ENCODE assay signal across 1 cellular context in the genomic region with DNA sequence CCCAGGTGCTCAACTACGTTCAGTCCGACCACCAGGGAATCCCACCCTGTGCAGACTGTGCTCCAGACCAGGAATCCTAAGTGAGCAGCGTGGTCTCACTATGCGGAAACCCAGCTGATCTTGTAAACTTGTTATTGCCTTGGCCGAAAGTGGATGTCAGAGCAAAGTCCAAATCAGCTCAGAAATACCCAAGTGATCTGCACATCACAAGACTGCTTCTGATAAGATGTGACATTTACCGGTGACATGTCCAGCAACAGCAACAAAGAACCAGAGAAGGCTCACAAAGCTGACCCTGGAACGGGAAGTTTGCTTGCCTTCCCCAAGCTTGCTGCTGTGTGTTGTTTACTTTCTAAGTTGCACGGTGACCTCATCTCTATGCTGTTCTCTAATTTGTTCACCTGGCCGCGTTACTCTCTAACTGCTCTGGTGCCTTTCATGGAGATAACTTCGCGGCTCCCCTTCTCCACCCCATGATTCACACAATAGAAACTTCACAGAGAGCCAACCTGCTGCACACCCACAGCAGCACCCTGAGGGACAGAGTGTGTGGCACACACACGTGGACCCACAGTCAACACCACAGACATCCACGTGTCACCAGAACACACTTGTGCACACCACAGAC.
TF ChIP-seq lines count a peak whose summit lies in the region.

No MANE protein-coding gene starts in this region.

TF ChIP-seq in K562, 482 proteins besides CTCF, POLR2A, EP300 and RAD21 (continued from another document):
- TF ChIP-seq JUN (IDR thresholded peaks at IDR 0.05; ENCODE audit: borderline replicate concordance, low read depth, low read length), result peak; percentile 81
- TF ChIP-seq JUN (CRISPR knock-in tag; IDR thresholded peaks at IDR 0.05; ENCODE audit: borderline replicate concordance), result no peak
- no peak for TF ChIP-seq HOXB6 (CRISPR knock-in tag; IDR thresholded peaks at IDR 0.05; ENCODE audit: borderline replicate concordance)
- peak; percentile 44; the same call in 1 of the 2 replicates for TF ChIP-seq MTA1 (IDR thresholded peaks at IDR 0.05; ENCODE audit: borderline replicate concordance)
- TF ChIP-seq, protein P1, sequence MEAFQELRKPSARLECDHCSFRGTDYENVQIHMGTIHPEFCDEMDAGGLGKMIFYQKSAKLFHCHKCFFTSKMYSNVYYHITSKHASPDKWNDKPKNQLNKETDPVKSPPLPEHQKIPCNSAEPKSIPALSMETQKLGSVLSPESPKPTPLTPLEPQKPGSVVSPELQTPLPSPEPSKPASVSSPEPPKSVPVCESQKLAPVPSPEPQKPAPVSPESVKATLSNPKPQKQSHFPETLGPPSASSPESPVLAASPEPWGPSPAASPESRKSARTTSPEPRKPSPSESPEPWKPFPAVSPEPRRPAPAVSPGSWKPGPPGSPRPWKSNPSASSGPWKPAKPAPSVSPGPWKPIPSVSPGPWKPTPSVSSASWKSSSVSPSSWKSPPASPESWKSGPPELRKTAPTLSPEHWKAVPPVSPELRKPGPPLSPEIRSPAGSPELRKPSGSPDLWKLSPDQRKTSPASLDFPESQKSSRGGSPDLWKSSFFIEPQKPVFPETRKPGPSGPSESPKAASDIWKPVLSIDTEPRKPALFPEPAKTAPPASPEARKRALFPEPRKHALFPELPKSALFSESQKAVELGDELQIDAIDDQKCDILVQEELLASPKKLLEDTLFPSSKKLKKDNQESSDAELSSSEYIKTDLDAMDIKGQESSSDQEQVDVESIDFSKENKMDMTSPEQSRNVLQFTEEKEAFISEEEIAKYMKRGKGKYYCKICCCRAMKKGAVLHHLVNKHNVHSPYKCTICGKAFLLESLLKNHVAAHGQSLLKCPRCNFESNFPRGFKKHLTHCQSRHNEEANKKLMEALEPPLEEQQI (IDR thresholded peaks at IDR 0.05), result no peak
